8 cellular contexts compared by ENCODE assay signal in the genomic region with DNA sequence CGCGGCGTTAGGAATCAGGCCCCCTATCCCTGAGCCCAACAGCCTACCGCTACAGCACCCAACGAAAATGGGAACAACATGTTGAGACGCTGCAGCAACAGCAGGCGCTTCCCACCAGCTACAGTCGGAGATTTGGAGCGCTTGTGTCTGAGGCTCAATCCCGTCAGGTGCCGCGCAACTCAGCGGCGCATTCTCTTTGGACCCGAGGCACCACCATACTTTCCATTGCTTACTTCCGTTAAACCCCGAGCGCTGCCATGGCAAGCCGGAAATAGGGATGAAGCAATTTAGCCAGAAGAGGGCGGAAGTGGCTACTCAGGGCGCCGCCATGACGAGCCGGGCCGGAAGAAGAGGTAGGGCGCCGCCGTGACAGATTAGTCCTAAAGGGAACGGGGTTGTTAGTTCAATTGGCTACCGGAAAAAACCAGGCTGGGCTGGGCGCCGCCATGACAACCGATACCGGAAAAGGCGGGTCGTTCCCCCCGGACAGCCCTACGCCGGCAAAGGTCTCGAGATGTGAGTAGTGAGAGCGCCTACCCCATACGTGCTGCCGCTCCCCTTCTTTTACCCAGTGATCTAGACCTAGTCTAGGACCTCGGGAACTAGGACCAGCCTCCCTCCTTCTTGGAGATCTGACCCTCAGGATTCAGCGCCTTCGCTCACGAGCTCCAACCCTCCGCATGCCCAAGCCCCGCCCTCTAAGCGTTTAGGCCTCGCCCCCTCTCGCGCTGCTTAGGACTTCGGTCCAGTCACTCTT. TPM values are rescaled to one million over a fixed set of nuclear protein-coding genes. Genes with fewer than 3 reads are reported as not detected.
A peak's percentile ranks its signal among the peaks of the same experiment; 100 is the strongest.
DNase-seq lines count a peak whose midpoint lies in the region; ATAC-seq, FAIRE-seq and TF ChIP-seq lines count a peak whose summit lies in the region.

Gene CHCHD5, plus strand, starts transcription at position 476 of the 757 bp plus-strand sequence. Its CDS starts 39 bp downstream, at position 515.

- H3K4me1 Mint-ChIP-seq in nephron = peaks cover 37% of the 10 kb centered on the region

- TF ChIP-seq CTCF in fibroblast of the aortic adventitia (IDR thresholded peaks at IDR 0.05; ENCODE audit: insufficient read depth, low read length) (no peak), nephron (IDR thresholded peaks at IDR 0.05; ENCODE audit: unreplicated experiment in 3 of 3) (peak in 2 of 3 experiments; percentile 32 to 41)

- DNase-seq in ELF-1 (ENCODE audit: low read depth, low spot score) (peak; percentile 98), H54 (ENCODE audit: insufficient read length, low spot score) (peak; percentile 68), M059J (ENCODE audit: low read depth) (peak; percentile 97), SIG-M5 (lab: John Stamatoyannopoulos, UW) (peak; percentile 94), fibroblast of the aortic adventitia (ENCODE audit: low read depth) (peak; percentile 96)
- DNase-seq in activated effector memory CD4-positive, alpha-beta T cell treated with anti-CD3 and anti-CD28 coated beads, Interleukin-2, amount 50 U/mL, for 16 hours = peak; percentile 98
- peak; percentile 91 for DNase-seq in stimulated activated naive CD8-positive, alpha-beta T cell treated with anti-CD3 and anti-CD28 coated beads, Interleukin-15, Interleukin-2, amounts not matched to agents 100 U/mL and 50 U/mL, for 24 hours

- H3K4me3 Mint-ChIP-seq in nephron = peak within 1 kb of the TSS; percentile 93 to 98 (median 93)

- peak; percentile 94 for ATAC-seq in stimulated activated naive CD8-positive, alpha-beta T cell treated with anti-CD3 and anti-CD28 coated beads, Interleukin-15, Interleukin-2, amounts not matched to agents 100 U/mL and 50 U/mL, for 24 hours

- H3K27ac Mint-ChIP-seq in nephron = peak within 1 kb of the TSS; percentile 98 to 99 (median 98)

- no peaks in the 10 kb centered on the region for H3K9me3 Mint-ChIP-seq in nephron

- no peaks in the 10 kb centered on the region for H3K27me3 Mint-ChIP-seq in nephron (ENCODE audit: low read depth)

- no peak for FAIRE-seq in H54 (lab: Jason Lieb, UNC)

- H3K36me3 Mint-ChIP-seq in nephron (ENCODE audit: low read depth) = peaks cover 17% of the 10 kb centered on the region

- peak within 1 kb of the TSS; percentile 96 for H3K4me3 ChIP-seq in fibroblast of the aortic adventitia (ENCODE audit: low read depth, low read length)

- peak; percentile 71 for TF ChIP-seq POLR2A in H54 (IDR thresholded peaks at IDR 0.05; ENCODE audit: low read depth, low read length)

RNA-seq across cellular contexts. Expression of gene CHCHD5, which starts in this region (rescaled TPM):
- total RNA-seq in M059J (2014; rRNA removed; shearing (Covaris generic)) = 11.5 and 16.9 TPM in 2 replicates
- total RNA-seq in fibroblast of the aortic adventitia (ENCODE audit: low replicate concordance) = 9.2 and 13.1 TPM in 2 replicates

Comparison
In these comparisons a context has a peak if more than half of its experiments do, and no peak if none do; other contexts are left out.
1. Peak in every context shown above with its lines: DNase-seq, ATAC-seq and H3K4me3 ChIP-seq.